In the genomic region with DNA sequence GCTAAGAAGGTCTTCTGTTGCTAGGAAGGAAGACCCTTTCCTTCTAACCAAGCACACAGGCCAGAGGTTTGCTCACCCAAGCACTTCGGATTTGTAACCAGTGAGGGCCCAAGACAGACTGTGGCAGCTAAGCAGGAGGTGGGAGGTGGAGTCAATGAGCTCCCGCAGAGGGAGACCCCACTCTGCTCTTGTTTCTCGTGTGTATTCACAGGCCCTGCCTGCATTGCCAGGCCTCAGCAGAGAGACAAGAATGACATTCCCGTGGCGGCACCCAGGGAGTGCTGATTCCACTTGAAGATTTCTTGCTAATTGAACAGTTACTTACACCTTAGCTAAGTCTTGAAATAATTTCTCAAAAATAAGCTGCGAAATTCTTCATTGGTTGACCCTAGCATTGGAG, we compare ENCODE assay signal across 2 cellular contexts.
TF ChIP-seq lines count a peak whose summit lies in the region.

No MANE protein-coding gene starts in this region.

TF ChIP-seq in GM23338, 12 proteins besides CTCF, POLR2A, EP300 and RAD21 (continues in another document):
- no peak for TF ChIP-seq NANOG (IDR thresholded peaks at IDR 0.05; ENCODE audit: borderline replicate concordance)
- TF ChIP-seq ZNF462 (CRISPR knock-in tag; IDR thresholded peaks at IDR 0.05) = no peak
- no peak for TF ChIP-seq EZH2 (IDR thresholded peaks at IDR 0.05; ENCODE audit: low read depth, unreplicated experiment)
- no peak for TF ChIP-seq CREB1 (CRISPR knock-in tag; IDR thresholded peaks at IDR 0.05; ENCODE audit: low read depth)
- no peak for TF ChIP-seq ETS1 (IDR thresholded peaks at IDR 0.05)
- TF ChIP-seq ZNF114 (CRISPR knock-in tag; IDR thresholded peaks at IDR 0.05) = no peak
- no peak for TF ChIP-seq STAT1 (IDR thresholded peaks at IDR 0.05; ENCODE audit: unreplicated experiment)
- TF ChIP-seq ZNF331 (CRISPR knock-in tag; IDR thresholded peaks at IDR 0.05; ENCODE audit: low read depth) = no peak
- TF ChIP-seq JUNB (IDR thresholded peaks at IDR 0.05; ENCODE audit: unreplicated experiment) = no peak
- no peak for TF ChIP-seq POLR2AphosphoS5 (IDR thresholded peaks at IDR 0.05; ENCODE audit: low read depth)
- TF ChIP-seq EZH2phosphoT487 (IDR thresholded peaks at IDR 0.05; ENCODE audit: unreplicated experiment) = no peak

TF ChIP-seq in H1, 55 proteins besides CTCF, POLR2A, EP300 and RAD21:
- no peak for TF ChIP-seq TCF12 (IDR thresholded peaks at IDR 0.05; ENCODE audit: low read depth, low read length)
- no peak for TF ChIP-seq CREB1 (IDR thresholded peaks at IDR 0.05)
- TF ChIP-seq YY1 (IDR thresholded peaks at IDR 0.05; ENCODE audit: low read depth, low read length) = no peak
- TF ChIP-seq SP1 (IDR thresholded peaks at IDR 0.05; ENCODE audit: low read depth, low read length) = no peak
- TF ChIP-seq SRF (IDR thresholded peaks at IDR 0.05; ENCODE audit: low read depth, low read length) = no peak
- no peak for TF ChIP-seq JUN (IDR thresholded peaks at IDR 0.05; ENCODE audit: low read depth, low read length)
- TF ChIP-seq GABPA (IDR thresholded peaks at IDR 0.05; ENCODE audit: borderline replicate concordance, insufficient read depth, low read length) = no peak
- no peak for TF ChIP-seq PHF8 (conservative IDR thresholded peaks at IDR 0.05; ENCODE audit: low read depth, low read length)
- no peak for TF ChIP-seq BCL11A (IDR thresholded peaks at IDR 0.05; ENCODE audit: low read depth in 2 of 2, low read length in 2 of 2)
- no peak for TF ChIP-seq RXRA (IDR thresholded peaks at IDR 0.05; ENCODE audit: insufficient read depth, low read depth, low read length)
- TF ChIP-seq RNF2 (IDR thresholded peaks at IDR 0.05; ENCODE audit: borderline replicate concordance, low read depth, low read length, missing control alignments, poor library complexity, severe bottlenecking) = no peak
